8 cellular contexts compared by ENCODE assay signal in the genomic region with DNA sequence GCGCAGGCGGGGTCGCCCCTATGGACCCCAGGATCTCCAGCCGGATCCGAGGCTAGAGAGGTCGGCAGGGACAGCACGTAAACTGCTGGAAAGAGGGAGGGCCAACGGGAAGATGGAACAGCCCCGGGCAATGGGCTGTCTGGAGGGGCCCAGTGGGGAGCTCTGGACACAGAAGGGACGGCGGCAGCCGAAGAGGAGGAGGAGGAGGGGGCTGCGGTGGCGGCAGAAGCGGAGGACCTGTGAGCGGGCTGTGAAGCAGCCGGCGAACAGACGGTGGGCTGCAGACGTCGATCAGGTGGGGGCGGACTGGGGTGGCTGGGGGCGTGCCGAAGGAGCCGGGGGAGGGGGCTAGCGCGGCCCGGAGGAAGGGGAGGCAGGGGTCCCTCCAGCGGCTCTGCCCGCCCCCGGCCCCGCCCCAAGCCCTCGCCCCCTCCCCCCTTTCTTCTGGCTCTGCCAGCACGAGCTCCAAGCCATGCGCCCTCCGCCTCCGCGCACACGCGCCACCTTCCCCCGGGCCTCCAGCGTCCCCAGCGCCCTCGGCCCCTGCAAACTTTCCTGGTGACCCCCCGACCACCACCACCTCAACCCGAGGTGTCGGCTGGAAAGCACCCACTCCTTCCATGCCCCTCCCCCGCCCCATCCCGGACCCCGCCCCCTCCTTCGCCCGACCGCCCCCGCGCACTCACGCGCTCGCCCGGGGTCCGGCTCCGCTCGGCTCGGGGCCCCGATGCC. TPM values are rescaled to one million over a fixed set of nuclear protein-coding genes. Genes with fewer than 3 reads are reported as not detected.
DNase-seq lines count a peak whose midpoint lies in the region; ATAC-seq and TF ChIP-seq lines count a peak whose summit lies in the region.

No MANE protein-coding gene starts in this region.

- H3K9me3 Mint-ChIP-seq in activated CD8-positive, alpha-beta T cell treated with anti-CD3 and anti-CD28 coated beads for 36 hours = no peaks in the 10 kb centered on the region
- H3K9me3 Mint-ChIP-seq in neural crest cell = no peaks in the 10 kb centered on the region

- H3K79me2 ChIP-seq in Karpas-422 (ENCODE audit: low read length) = peaks cover 33% of the 10 kb centered on the region

- H4K20me1 ChIP-seq in Karpas-422 (ENCODE audit: insufficient read depth, low read depth, low read length) = no peaks in the 10 kb centered on the region

- H3K36me3 Mint-ChIP-seq in activated CD8-positive, alpha-beta T cell treated with anti-CD3 and anti-CD28 coated beads for 36 hours (ENCODE audit: low read depth) = peaks cover 50% of the 10 kb centered on the region
- peaks cover 27% of the 10 kb centered on the region for H3K36me3 Mint-ChIP-seq in neural crest cell (ENCODE audit: low read depth)

- H3K27me3 Mint-ChIP-seq in activated CD8-positive, alpha-beta T cell treated with anti-CD3 and anti-CD28 coated beads for 36 hours = no peaks in the 10 kb centered on the region
- H3K27me3 Mint-ChIP-seq in neural crest cell (ENCODE audit: low read depth) = no peaks in the 10 kb centered on the region

- peak overlapping the region; percentile 88 for H3K4me2 ChIP-seq in Karpas-422 (ENCODE audit: low read depth, low read length, poor library complexity, severe bottlenecking)

- H3K9ac ChIP-seq in Karpas-422 (ENCODE audit: low read length) = peak overlapping the region; percentile 80

- peak overlapping the region; percentile 89 for H3K4me3 Mint-ChIP-seq in activated CD8-positive, alpha-beta T cell treated with anti-CD3 and anti-CD28 coated beads for 36 hours
- H3K4me3 Mint-ChIP-seq in neural crest cell = peak overlapping the region; percentile 97

- ATAC-seq in activated CD8-positive, alpha-beta T cell treated with anti-CD3 and anti-CD28 coated beads for 36 hours = peak; percentile 6
- ATAC-seq in HG02798 (IDR thresholded peaks at IDR 0.05; ENCODE audit: poor library complexity, unreplicated experiment) = no peak

- intact Hi-C loops in activated CD8-positive, alpha-beta T cell treated with anti-CD3 and anti-CD28 coated beads for 36 hours (cut with micrococcal nuclease) = no loop called here

- no peaks in the 10 kb centered on the region for H3K9me2 ChIP-seq in Karpas-422 (replicated peaks; ENCODE audit: insufficient read depth, low read length)

- H3K9me3 ChIP-seq in Karpas-422 (ENCODE audit: low read length) = no peaks in the 10 kb centered on the region

- CTCF ChIA-PET in activated CD8-positive, alpha-beta T cell treated with anti-CD3 and anti-CD28 coated beads for 36 hours (lab: Charles Lee) = interaction anchor here (1.1 kb wide), 1 partner anchor 21 kb away, joined by 5 read pairs; no protein-coding TSS in a partner anchor

- peak; percentile 8 for DNase-seq in activated naive CD4-positive, alpha-beta T cell treated with Interleukin-2 at 50 U/mL for 16 hours
- DNase-seq in activated naive CD4-positive, alpha-beta T cell (lab: John Stamatoyannopoulos, UW) = no peak
- DNase-seq in Karpas-422 (peak; percentile 63), fibroblast of mammary gland (ENCODE audit: low read depth) (peak; percentile 50), neural crest cell (ENCODE audit: low read depth, low spot score) (peak; percentile 74), GF-D8 (lab: John Stamatoyannopoulos, UW) (no peak)
- peak; percentile 53 for DNase-seq in activated CD8-positive, alpha-beta T cell treated with anti-CD3 and anti-CD28 coated beads for 36 hours

- H3K27ac ChIP-seq in Karpas-422 (ENCODE audit: low read length) = peak overlapping the region; percentile 85; the same call in 1 of the 2 replicates

- peaks cover 46% of the 10 kb centered on the region for H3K4me1 Mint-ChIP-seq in activated CD8-positive, alpha-beta T cell treated with anti-CD3 and anti-CD28 coated beads for 36 hours (ENCODE audit: low read depth)
- H3K4me1 Mint-ChIP-seq in neural crest cell = peaks cover 60% of the 10 kb centered on the region

- peaks cover 17% of the 10 kb centered on the region; the same call in 1 of the 2 replicates for H3K36me3 ChIP-seq in Karpas-422 (ENCODE audit: insufficient read depth, low read length)

- no peaks in the 10 kb centered on the region for H3K27me3 ChIP-seq in Karpas-422 (ENCODE audit: low read length)

- H2AFZ ChIP-seq in Karpas-422 (ENCODE audit: low read length) = no peak overlapping the region

- TF ChIP-seq CTCF in activated CD8-positive, alpha-beta T cell treated with anti-CD3 and anti-CD28 coated beads for 36 hours (IDR thresholded peaks at IDR 0.05) = no peak
- TF ChIP-seq CTCF in fibroblast of mammary gland (conservative IDR thresholded peaks at IDR 0.05; ENCODE audit: control insufficient read depth, insufficient read depth, low read depth, low read length) (no peak), neural crest cell (conservative IDR thresholded peaks at IDR 0.05) (no peak)

- peak overlapping the region; percentile 71 for H3K4me3 ChIP-seq in Karpas-422 (ENCODE audit: low read length)
- H3K4me3 ChIP-seq in fibroblast of mammary gland (ENCODE audit: control insufficient read depth, low read depth, low read length) = peak overlapping the region; percentile 67

- H3K4me1 ChIP-seq in Karpas-422 (ENCODE audit: low read length) = peaks cover 46% of the 10 kb centered on the region

- peak overlapping the region; percentile 76 for H3K27ac Mint-ChIP-seq in activated CD8-positive, alpha-beta T cell treated with anti-CD3 and anti-CD28 coated beads for 36 hours
- H3K27ac Mint-ChIP-seq in neural crest cell (ENCODE audit: unreplicated experiment) = peak overlapping the region; percentile 97

- POLR2A ChIA-PET in activated CD8-positive, alpha-beta T cell treated with anti-CD3 and anti-CD28 coated beads for 36 hours (lab: Charles Lee) = interaction anchor here (0.7 to 5.8 kb wide), 5 partner anchors 11 to 418 kb away, joined by 3 to 63 read pairs (median 4); a partner anchor contains a TSS

RNA-seq across cellular contexts. Expression of a gene that starts 0.4 kb away (rescaled TPM):
- total RNA-seq in Karpas-422 (2014; rRNA removed; shearing (Covaris generic); ENCODE audit: low replicate concordance) = 11.6 and 21.9 TPM in 2 replicates
- total RNA-seq in activated CD8-positive, alpha-beta T cell treated with anti-CD3 and anti-CD28 coated beads for 36 hours = 10 to 100 TPM; 18.4 to 23.2 TPM
- total RNA-seq in neural crest cell = 105 and 114 TPM in 2 replicates

RNA-seq across cellular contexts. Expression of a gene that starts 11.4 kb away (rescaled TPM):
- 79.9 and 111 TPM in 2 replicates for total RNA-seq in Karpas-422 (2014; rRNA removed; shearing (Covaris generic); ENCODE audit: low replicate concordance)
- total RNA-seq in activated CD8-positive, alpha-beta T cell treated with anti-CD3 and anti-CD28 coated beads for 36 hours = 100 to 1,000 TPM; 284 to 290 TPM
- 280 TPM in 2 replicates for total RNA-seq in neural crest cell

RNA-seq across cellular contexts. Expression of a gene that starts 13.8 kb away (rescaled TPM):
- total RNA-seq in Karpas-422 (2014; rRNA removed; shearing (Covaris generic); ENCODE audit: low replicate concordance) = not detected in 2 replicates
- not detected for total RNA-seq in activated CD8-positive, alpha-beta T cell treated with anti-CD3 and anti-CD28 coated beads for 36 hours
- 14.3 and 15.5 TPM in 2 replicates for total RNA-seq in neural crest cell

RNA-seq across cellular contexts. Expression of a gene that starts 56.6 kb away (rescaled TPM):
- not detected in 2 replicates for total RNA-seq in Karpas-422 (2014; rRNA removed; shearing (Covaris generic); ENCODE audit: low replicate concordance)
- total RNA-seq in activated CD8-positive, alpha-beta T cell treated with anti-CD3 and anti-CD28 coated beads for 36 hours = not detected
- not detected in 2 replicates for total RNA-seq in neural crest cell

Comparison
In these comparisons a context has a peak if more than half of its experiments do, and no peak if none do; other contexts are left out.
1. DNase-seq: peak in activated naive CD4-positive, alpha-beta T cell treated with Interleukin-2 at 50 U/mL for 16 hours (single experiment), Karpas-422 (single experiment), activated CD8-positive, alpha-beta T cell treated with anti-CD3 and anti-CD28 coated beads for 36 hours (single experiment), fibroblast of mammary gland (single experiment) and neural crest cell (single experiment); none in activated naive CD4-positive, alpha-beta T cell (0 of 4) and GF-D8 (single experiment).
2. RNA of a gene that starts 13.8 kb away (total RNA-seq): 14.3 to 15.5 TPM in neural crest cell; not detected in Karpas-422 and not detected in activated CD8-positive, alpha-beta T cell treated with anti-CD3 and anti-CD28 coated beads for 36 hours; every median in the first group is over 10 times any median in the second.